Comparison of ENCODE assay signal across 8 cellular contexts in the genomic region with DNA sequence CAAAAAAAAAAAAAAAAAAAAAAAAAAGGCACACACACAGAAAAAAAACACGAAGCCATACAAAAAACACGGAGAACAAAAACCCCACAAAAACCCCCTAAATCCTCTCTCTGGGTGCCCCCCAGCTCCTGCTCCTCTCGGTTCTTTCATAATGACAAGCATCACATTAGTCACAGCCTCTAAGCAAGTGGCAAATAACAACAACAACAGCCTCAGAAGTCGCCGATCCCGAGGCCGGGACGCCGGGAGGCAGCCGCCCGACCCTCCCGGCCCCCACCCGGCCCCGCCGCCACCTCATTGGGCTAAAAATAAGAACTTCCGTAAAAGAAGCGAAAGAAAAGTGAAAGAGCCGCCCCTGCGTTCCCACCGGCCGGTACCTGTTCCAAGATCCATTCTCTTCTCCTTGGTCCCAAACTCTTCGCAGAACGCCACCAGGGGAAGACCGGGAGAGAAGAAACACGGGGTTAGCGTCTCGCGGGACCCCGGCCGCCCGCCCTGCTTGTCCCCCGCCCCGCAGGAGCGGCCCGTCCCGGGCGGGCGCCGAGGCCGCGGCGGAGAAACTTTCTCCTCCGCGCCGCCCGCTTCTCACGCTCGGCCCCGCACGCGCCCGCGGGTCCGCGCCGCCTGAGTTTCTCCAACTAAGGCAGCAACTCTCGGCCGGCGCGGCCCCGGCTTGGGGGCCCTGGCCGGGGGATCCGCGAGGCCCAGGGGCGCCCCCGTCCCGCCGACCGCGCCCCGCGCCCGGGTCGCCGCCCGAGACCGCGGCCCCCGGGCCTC.
A peak's percentile ranks its signal among the peaks of the same experiment; 100 is the strongest.
DNase-seq lines count a peak whose midpoint lies in the region; ATAC-seq and TF ChIP-seq lines count a peak whose summit lies in the region.

No MANE protein-coding gene starts in this region.

- H3K4me3 ChIP-seq in RWPE2 (ENCODE audit: severe bottlenecking), result peak overlapping the region; percentile 97
- peak overlapping the region; percentile 67 for H3K4me3 ChIP-seq in iPS-20b (ENCODE audit: low read length)

- peak overlapping the region in 1 of 2 donors; percentile 66 for H3K27ac Mint-ChIP-seq in activated naive CD4-positive, alpha-beta T cell treated with anti-CD3 and anti-CD28 coated beads, Interleukin-2, amount 50 U/mL, for 72 hours

- no peak overlapping the region for H3K27ac ChIP-seq in RWPE2 (ENCODE audit: poor library complexity, severe bottlenecking)
- H3K27ac ChIP-seq in iPS-20b (ENCODE audit: low read length), result no peak overlapping the region

- no peaks in the 10 kb centered on the region for H3K9me3 Mint-ChIP-seq in activated naive CD4-positive, alpha-beta T cell treated with anti-CD3 and anti-CD28 coated beads, Interleukin-2, amount 50 U/mL, for 72 hours

- TF ChIP-seq CTCF in GM10266 (IDR thresholded peaks at IDR 0.05; ENCODE audit: control insufficient read depth, insufficient read depth, low read depth, missing control alignments) (no peak), RWPE2 (IDR thresholded peaks at IDR 0.05; ENCODE audit: poor library complexity, severe bottlenecking) (no peak)

- H3K9ac ChIP-seq in iPS-20b (ENCODE audit: low read depth, low read length), result no peak overlapping the region

- no peaks in the 10 kb centered on the region for H3K36me3 Mint-ChIP-seq in activated naive CD4-positive, alpha-beta T cell treated with anti-CD3 and anti-CD28 coated beads, Interleukin-2, amount 50 U/mL, for 72 hours

- DNase-seq in GM10266 (ENCODE audit: extremely low spot score), result peak; percentile 84
- no peak for DNase-seq in RWPE2 (ENCODE audit: low spot score)
- DNase-seq in activated naive CD4-positive, alpha-beta T cell treated with anti-CD3 and anti-CD28 coated beads, Interleukin-2, amount 50 U/mL, for 72 hours (ENCODE audit: low spot score in 2 of 2), result peak in 1 of 2 donors; percentile 50
- DNase-seq in stimulated activated CD4-positive, alpha-beta T cell treated with anti-CD3 and anti-CD28 coated beads, Interleukin-2, amount 100 ng/mL, for 48 hours, result peak; percentile 24 to 28
- no peak for DNase-seq in H4 (ENCODE audit: low spot score)

- no peaks in the 10 kb centered on the region for H3K9me3 ChIP-seq in RWPE2 (ENCODE audit: severe bottlenecking)
- H3K9me3 ChIP-seq in iPS-20b (ENCODE audit: insufficient read depth, low read depth, low read length), result no peaks in the 10 kb centered on the region

- H3K4me1 ChIP-seq in RWPE2 (ENCODE audit: insufficient read depth, poor library complexity, severe bottlenecking) (no peaks in the 10 kb centered on the region), iPS-20b (ENCODE audit: insufficient read depth, low read length) (no peaks in the 10 kb centered on the region; the same call in 1 of the 2 replicates)

- H3K36me3 ChIP-seq in RWPE2 (ENCODE audit: low read depth) (no peaks in the 10 kb centered on the region), iPS-20b (ENCODE audit: insufficient read depth, low read depth, low read length) (no peaks in the 10 kb centered on the region)

- H3K27me3 ChIP-seq in RWPE2 (ENCODE audit: insufficient read depth, poor library complexity, severe bottlenecking) (no peaks in the 10 kb centered on the region), iPS-20b (ENCODE audit: insufficient read depth, low read length) (peaks cover 25% of the 10 kb centered on the region)

- ATAC-seq in HG02885 (IDR thresholded peaks at IDR 0.05; ENCODE audit: poor library complexity, unreplicated experiment) (peak; percentile 30), RWPE2 (ENCODE audit: low read depth) (no peak), GM18873 (IDR thresholded peaks at IDR 0.05; ENCODE audit: low FRiP score, unreplicated experiment) (no peak)
- peak; percentile 12 to 37 for ATAC-seq in activated naive CD4-positive, alpha-beta T cell treated with anti-CD3 and anti-CD28 coated beads, Interleukin-2, amount 50 U/mL, for 72 hours

Comparison
In these comparisons a context has a peak if more than half of its experiments do, and no peak if none do; other contexts are left out.
1. DNase-seq: peak in GM10266 (single experiment) and stimulated activated CD4-positive, alpha-beta T cell treated with anti-CD3 and anti-CD28 coated beads, Interleukin-2, amount 100 ng/mL, for 48 hours (2 of 2); none in RWPE2 (single experiment) and H4 (single experiment).
2. ATAC-seq: peak in HG02885 (single experiment) and activated naive CD4-positive, alpha-beta T cell treated with anti-CD3 and anti-CD28 coated beads, Interleukin-2, amount 50 U/mL, for 72 hours (2 of 2); none in RWPE2 (single experiment) and GM18873 (single experiment).